ENCODE assay signal across 9 cellular contexts in genomic region chr17:74924250-74924948, GRCh38. TPM values are rescaled to one million over a fixed set of nuclear protein-coding genes. Genes with fewer than 3 reads are reported as not detected.
A peak's percentile ranks its signal among the peaks of the same experiment; 100 is the strongest.
DNase-seq lines count a peak whose midpoint lies in the region; ATAC-seq and TF ChIP-seq lines count a peak whose summit lies in the region.
"Had no signal": no experiment of that assay in that cellular context is flagged by ENCODE, and none has a peak within 500 bp of the region (broad histone marks: within the 10 kb centered on the region; RNA-seq: fewer than 3 reads in every experiment).

Gene OTOP2 (plus strand): TSS chr17:74924273. CDS start chr17:74924633, 360 bp downstream.

- peaks cover 1% of the 10 kb centered on the region for H3K9me3 Mint-ChIP-seq in glutamatergic neuron (ENCODE audit: unreplicated experiment)

- CTCF ChIA-PET in HCT116 (lab: Charles Lee): interaction anchor here (0.7 to 2.8 kb wide), 6 partner anchors 25 to 247 kb away, joined by 3 to 21 read pairs (median 4); no protein-coding TSS in a partner anchor
- CTCF ChIA-PET in PC-9 (lab: Charles Lee): interaction anchor here (0.6 kb wide), 1 partner anchor 36 kb away, joined by 5 read pairs; no protein-coding TSS in a partner anchor

- no peak for DNase-seq in HCT116 (ENCODE audit: low read depth, low spot score)
- no peak for DNase-seq in PC-9
- DNase-seq in glutamatergic neuron: no peak
- DNase-seq in retina: peak; percentile 60
- DNase-seq in OCI-M2 (lab: John Stamatoyannopoulos, UW; ENCODE audit: unreplicated experiment): no peak
- DNase-seq in GOT3 (lab: John Stamatoyannopoulos, UW): no peak

- H2AFZ ChIP-seq in HCT116 (ENCODE audit: low read depth, low read length, poor library complexity, severe bottlenecking) (peak within 1 kb of the TSS; percentile 78), PC-9 (peak within 1 kb of the TSS; percentile 91)

- H3K9me3 ChIP-seq in HCT116 (ENCODE audit: control insufficient read depth in 1 of 2, insufficient read depth in 1 of 2, low read depth in 1 of 2, low read length in 2 of 2) (no peaks in the 10 kb centered on the region), PC-9 (ENCODE audit: insufficient read depth, low read depth) (no peaks in the 10 kb centered on the region)

- no peak for TF ChIP-seq RAD21 in HCT116 (IDR thresholded peaks at IDR 0.05; ENCODE audit: low read depth)

- H3K4me3 Mint-ChIP-seq in glutamatergic neuron (ENCODE audit: unreplicated experiment): peak within 1 kb of the TSS; percentile 55

- POLR2A ChIA-PET in HCT116 (lab: Charles Lee): no interaction called here
- POLR2A ChIA-PET in PC-9 (lab: Charles Lee; ENCODE audit: unreplicated experiment): no interaction called here

- H3K4me3 ChIP-seq in HCT116 (replicated peaks in 1 of 2; ENCODE audit: low read depth in 1 of 2, low read length in 2 of 2): peak within 1 kb of the TSS; percentile 58 to 65
- peak within 1 kb of the TSS; percentile 55; the same call in 1 of the 2 replicates for H3K4me3 ChIP-seq in PC-9

- ATAC-seq in HCT116 (no peak), GM19467 (IDR thresholded peaks at IDR 0.05; ENCODE audit: unreplicated experiment) (no peak), GM18907 (IDR thresholded peaks at IDR 0.05; ENCODE audit: unreplicated experiment) (no peak)

- H3K79me2 ChIP-seq in HCT116 (ENCODE audit: insufficient read depth, low read length): no peaks in the 10 kb centered on the region
- H3K79me2 ChIP-seq in PC-9 (ENCODE audit: low read depth): no peaks in the 10 kb centered on the region

- H4K20me1 ChIP-seq in HCT116 (ENCODE audit: insufficient read depth): no peaks in the 10 kb centered on the region
- H4K20me1 ChIP-seq in PC-9 (ENCODE audit: insufficient read depth): no peaks in the 10 kb centered on the region

- intact Hi-C loops in HCT116 (cut with micrococcal nuclease): no loop called here
- intact Hi-C loops in PC-9 (cut with micrococcal nuclease; ENCODE audit: unreplicated experiment): no loop called here

- peaks cover 2% of the 10 kb centered on the region for H3K4me1 Mint-ChIP-seq in glutamatergic neuron (ENCODE audit: low read depth, unreplicated experiment)

- H3K9me2 ChIP-seq in HCT116 (ENCODE audit: insufficient read depth): no peaks in the 10 kb centered on the region
- H3K9me2 ChIP-seq in PC-9 (ENCODE audit: insufficient read depth): no peaks in the 10 kb centered on the region

- H3K4me1 ChIP-seq in HCT116 (ENCODE audit: control insufficient read depth in 1 of 2, insufficient read depth in 2 of 2, low read length in 2 of 2) (peaks cover 16 to 37% of the 10 kb centered on the region in 2 experiments), PC-9 (replicated peaks; ENCODE audit: insufficient read depth) (no peaks in the 10 kb centered on the region)

- H3K9ac ChIP-seq in HCT116 (ENCODE audit: low read length): peak within 1 kb of the TSS; percentile 64

- H3K27me3 Mint-ChIP-seq in glutamatergic neuron (ENCODE audit: unreplicated experiment): peaks cover 21% of the 10 kb centered on the region

- no TSS peak for BruUV-seq in HCT116 (replicated peaks; lab: Mats Ljungman, UMichigan)
- BruUV-seq in PC-9 (replicated peaks; lab: Mats Ljungman, UMichigan): no TSS peak

- H3K36me3 Mint-ChIP-seq in glutamatergic neuron (ENCODE audit: unreplicated experiment): peaks cover 5% of the 10 kb centered on the region

- H3K36me3 ChIP-seq in HCT116 (ENCODE audit: control insufficient read depth in 1 of 2, insufficient read depth in 2 of 2, low read length in 2 of 2) (no peaks in the 10 kb centered on the region), PC-9 (ENCODE audit: low read depth) (no peaks in the 10 kb centered on the region)

- H3K4me2 ChIP-seq in HCT116 (ENCODE audit: low read length) (peak within 1 kb of the TSS; percentile 97), PC-9 (peak within 1 kb of the TSS; percentile 94)

- TF ChIP-seq POLR2A in HCT116 (IDR thresholded peaks at IDR 0.05; ENCODE audit: borderline replicate concordance, extremely low read depth, insufficient read depth, insufficient read length): no peak

- H3F3A ChIP-seq in PC-9 (ENCODE audit: insufficient read depth, low read depth): peaks cover 3% of the 10 kb centered on the region; the same call in 1 of the 2 replicates

- no peak within 1 kb of the TSS for H3K27ac Mint-ChIP-seq in glutamatergic neuron (ENCODE audit: unreplicated experiment)

- RAD21 ChIA-PET in HCT116 (lab: Charles Lee; ENCODE audit: low non-redundant PET in 1 of 2, low total read pairs in 2 of 2, uncharacterized antibody in 2 of 2, unreplicated experiment in 2 of 2): interaction anchor here in 1 of 2 experiments (1.2 kb wide), 1 partner anchor 36 kb away, joined by 4 read pairs; no protein-coding TSS in a partner anchor

- H3K27me3 ChIP-seq in HCT116 (ENCODE audit: insufficient read depth, low read length) (peaks cover 4% of the 10 kb centered on the region; the same call in 1 of the 2 replicates), PC-9 (ENCODE audit: insufficient read depth, low read depth) (peaks cover 34% of the 10 kb centered on the region)

- TF ChIP-seq CTCF in HCT116 (IDR thresholded peaks at IDR 0.05 in 2 of 3, conservative IDR thresholded peaks at IDR 0.05 in 1 of 3; ENCODE audit: borderline replicate concordance in 1 of 3, insufficient read depth in 1 of 3, low read depth in 2 of 3, low read length in 2 of 3) (no peak), PC-9 (conservative IDR thresholded peaks at IDR 0.05) (no peak), glutamatergic neuron (IDR thresholded peaks at IDR 0.05; ENCODE audit: partially characterized antibody, unreplicated experiment) (no peak)

- H3K27ac ChIP-seq in HCT116 (ENCODE audit: low read depth, low read length) (no peak within 1 kb of the TSS), PC-9 (no peak within 1 kb of the TSS)

TF ChIP-seq in HCT116, 20 proteins besides CTCF, POLR2A, EP300 and RAD21:
- TF ChIP-seq SRF (IDR thresholded peaks at IDR 0.05; ENCODE audit: low read depth): no peak
- TF ChIP-seq CEBPB (IDR thresholded peaks at IDR 0.05; ENCODE audit: low read depth): no peak
- TF ChIP-seq SIN3A (IDR thresholded peaks at IDR 0.05; ENCODE audit: low read depth): no peak
- no peak for TF ChIP-seq ZNF274 (IDR thresholded peaks at IDR 0.05; ENCODE audit: low read depth, low read length)
- no peak for TF ChIP-seq POLR2AphosphoS5 (IDR thresholded peaks at IDR 0.05; ENCODE audit: low read depth, low read length)
- no peak for TF ChIP-seq TCF7L2 (IDR thresholded peaks at IDR 0.05; ENCODE audit: borderline replicate concordance, extremely low read depth, insufficient read depth, insufficient read length)
- TF ChIP-seq EZH2phosphoT487 (IDR thresholded peaks at IDR 0.05; ENCODE audit: borderline replicate concordance): no peak
- no peak for TF ChIP-seq CBX3 (IDR thresholded peaks at IDR 0.05; ENCODE audit: low read depth)
- TF ChIP-seq JUND (IDR thresholded peaks at IDR 0.05): no peak
- no peak for TF ChIP-seq ELF1 (IDR thresholded peaks at IDR 0.05; ENCODE audit: borderline replicate concordance, low read depth)
- TF ChIP-seq FOSL1 (IDR thresholded peaks at IDR 0.05; ENCODE audit: low read depth): no peak
- TF ChIP-seq ATF3 (IDR thresholded peaks at IDR 0.05): no peak
- no peak for TF ChIP-seq MAX (IDR thresholded peaks at IDR 0.05)
- no peak for TF ChIP-seq EZH2 (IDR thresholded peaks at IDR 0.05)
- TF ChIP-seq ZFX (IDR thresholded peaks at IDR 0.05): no peak
- TF ChIP-seq YY1 (IDR thresholded peaks at IDR 0.05; ENCODE audit: extremely low read depth, insufficient replicate concordance, low read depth, low read length): no peak
- no peak for TF ChIP-seq SP1 (IDR thresholded peaks at IDR 0.05; ENCODE audit: low read depth)
- no peak for TF ChIP-seq REST (IDR thresholded peaks at IDR 0.05; ENCODE audit: low read depth)
- TF ChIP-seq EGR1 (IDR thresholded peaks at IDR 0.05; ENCODE audit: low read depth): no peak

RNA-seq across cellular contexts. Expression of gene OTOP2, which starts in this region (rescaled TPM):
- not detected for total RNA-seq in HCT116 (2021; ENCODE audit: unreplicated experiment)
- polyA plus RNA-seq in HCT116 (2012): 0.04 and 0.07 TPM in 2 replicates
- not detected in 2 replicates for total RNA-seq in PC-9 (2021)
- not detected for total RNA-seq in glutamatergic neuron (ENCODE audit: unreplicated experiment)
- total RNA-seq: glomerular endothelial cell had no signal
